ENCODE assay signal across 13 cellular contexts in genomic region chr21:45410865-45411809, GRCh38. TPM values are rescaled to one million over a fixed set of nuclear protein-coding genes. Genes with fewer than 3 reads are reported as not detected.
DNase-seq lines count a peak whose midpoint lies in the region; FAIRE-seq and TF ChIP-seq lines count a peak whose summit lies in the region.
"Had no signal": no experiment of that assay in that cellular context is flagged by ENCODE, and none has a peak within 500 bp of the region (broad histone marks: within the 10 kb centered on the region; RNA-seq: fewer than 3 reads in every experiment).

No MANE protein-coding gene starts in this region.

- intact Hi-C loops in kidney (cut with DNase I) (no loop called here), stomach (cut with DNase I; ENCODE audit: low total_unique reads) (no loop called here)

- H3K36me3 ChIP-seq in kidney (ENCODE audit: control insufficient read depth in 1 of 2, insufficient read depth in 2 of 2, low read length in 2 of 2) (no peaks in the 10 kb centered on the region), stomach (no peaks in the 10 kb centered on the region)
- H3K36me3 ChIP-seq: neural progenitor cell had no signal

- peaks cover 0 to 45% (median 1%) of the 10 kb centered on the region in 3 donors for H3K27me3 ChIP-seq in stomach
- H3K27me3 ChIP-seq: neural progenitor cell had no signal

- H3K27me3 Mint-ChIP-seq in chondrocyte (ENCODE audit: low read depth) = no peaks in the 10 kb centered on the region

- TF ChIP-seq EP300 in Ishikawa (IDR thresholded peaks at IDR 0.05; ENCODE audit: borderline replicate concordance) = no peak
- TF ChIP-seq EP300 in stomach (IDR thresholded peaks at IDR 0.05) = no peak

- peak overlapping the region in 1 of 2 donors; percentile 33 for H3K4me3 ChIP-seq in kidney (ENCODE audit: low read length in 2 of 2)
- no peak overlapping the region for H3K4me3 ChIP-seq in stomach
- H3K4me3 ChIP-seq: neural progenitor cell had no signal

- H3K9ac ChIP-seq in kidney (ENCODE audit: low read length in 2 of 2) = peak overlapping the region in 1 of 2 donors; percentile 52
- H3K9ac ChIP-seq: neural progenitor cell had no signal

- FAIRE-seq in kidney (lab: Jason Lieb, UNC) = no peak

- TF ChIP-seq POLR2A in stomach (IDR thresholded peaks at IDR 0.05) = no peak

- DNase-seq in chondrocyte (ENCODE audit: low spot score) (peak; percentile 75), kidney (peak; percentile 75), stomach (no peak), SW 1271 (lab: John Stamatoyannopoulos, UW) (no peak), cerebellum (ENCODE audit: low spot score) (no peak), NCI-H774 (lab: John Stamatoyannopoulos, UW) (no peak)
- DNase-seq in stimulated activated CD4-positive, alpha-beta T cell treated with anti-CD3 and anti-CD28 coated beads, Interleukin-4, amount 100 ng/mL, for 1 hour = no peak
- DNase-seq: activated CD4-positive, alpha-beta T cell treated with anti-CD3 and anti-CD28 coated beads, Interleukin-2, amount 50 U/mL, for 1 hour; central memory CD4-positive, alpha-beta T cell; NCI-H187 treated with DMSO at 0.1 percent for 48 hours; T-cell had no signal

- peak overlapping the region; percentile 35 for H3K4me3 Mint-ChIP-seq in chondrocyte (ENCODE audit: unreplicated experiment)
- H3K4me3 Mint-ChIP-seq: T-cell had no signal

- peaks cover 64% of the 10 kb centered on the region for H3K4me1 Mint-ChIP-seq in chondrocyte (ENCODE audit: low read depth)

- peaks cover 55 to 69% of the 10 kb centered on the region in 2 donors for H3K4me1 ChIP-seq in kidney (ENCODE audit: control insufficient read depth in 1 of 2, insufficient read depth in 1 of 2, low read depth in 1 of 2, low read length in 2 of 2)
- peaks cover 0 to 38% (median 17%) of the 10 kb centered on the region in 4 donors for H3K4me1 ChIP-seq in stomach

- H3K27ac Mint-ChIP-seq in chondrocyte (ENCODE audit: unreplicated experiment) = no peak overlapping the region
- H3K27ac Mint-ChIP-seq: T-cell had no signal

- H3K9me3 ChIP-seq in kidney (ENCODE audit: control insufficient read depth in 1 of 2, low read length in 2 of 2) (no peaks in the 10 kb centered on the region), stomach (no peaks in the 10 kb centered on the region)

- TF ChIP-seq CTCF in chondrocyte (IDR thresholded peaks at IDR 0.05) (no peak), kidney (IDR thresholded peaks at IDR 0.05; ENCODE audit: borderline replicate concordance, extremely low read depth, insufficient read depth) (no peak), stomach (IDR thresholded peaks at IDR 0.05) (no peak)

- 53 to 70% (median 60%) methylated on average over 17 to 31 of the region's 31 CpGs for WGBS in stomach, 5 donors

- H3K36me3 Mint-ChIP-seq in chondrocyte (ENCODE audit: low read depth) = no peaks in the 10 kb centered on the region
- H3K36me3 Mint-ChIP-seq: neural progenitor cell, T-cell had no signal

- H3K9me3 Mint-ChIP-seq in chondrocyte (ENCODE audit: low read depth) = no peaks in the 10 kb centered on the region
- H3K9me3 Mint-ChIP-seq: neural progenitor cell, T-cell had no signal

- H3K27ac ChIP-seq in kidney (ENCODE audit: low read depth in 2 of 2, low read length in 2 of 2) (peak overlapping the region; percentile 11 to 87), stomach (peak overlapping the region in 4 of 5 donors; percentile 9 to 50 (median 18))
- H3K27ac ChIP-seq: neural progenitor cell had no signal

- TF ChIP-seq RAD21 in Ishikawa (IDR thresholded peaks at IDR 0.05; ENCODE audit: low read depth) = no peak

TF ChIP-seq in Ishikawa, 13 proteins besides CTCF, POLR2A, EP300 and RAD21:
- TF ChIP-seq TAF1 (IDR thresholded peaks at IDR 0.05; ENCODE audit: low read depth) (no peak), CEBPB (IDR thresholded peaks at IDR 0.05) (no peak), YY1 (IDR thresholded peaks at IDR 0.05; ENCODE audit: low read depth) (no peak), MAX (IDR thresholded peaks at IDR 0.05) (no peak), TCF12 (IDR thresholded peaks at IDR 0.05; ENCODE audit: low read depth) (0 out of 2 replicates have a peak, but pooled peaks have one; percentile 4), ZBTB7A (IDR thresholded peaks at IDR 0.05; ENCODE audit: low read depth) (no peak)

RNA-seq across cellular contexts. Expression of gene COL18A1, which starts 6.2 kb away (rescaled TPM):
- total RNA-seq in chondrocyte = 322 to 628 TPM (median 616 TPM) in 3 replicates
- 316 TPM for total RNA-seq in kidney
- polyA plus RNA-seq in kidney (ENCODE audit: insufficient read depth, low read depth, low replicate concordance) = 150 TPM
- total RNA-seq in stomach = 100 to 1,000 TPM in 1 of 5 donors, 10 to 100 TPM in 4; 19.8 to 212 (median 34.9) TPM
- polyA plus RNA-seq in stomach = 10 to 100 TPM; 20.0 to 34.3 (median 20.7) TPM
- 25.2 TPM for total RNA-seq in cerebellum

Comparison
In these comparisons a context has a peak if more than half of its experiments do, and no peak if none do; other contexts are left out.
1. DNase-seq: peak in chondrocyte (single experiment) and kidney (single experiment); none in stomach (single experiment), SW 1271 (0 of 2), cerebellum (single experiment), NCI-H774 (single experiment) and stimulated activated CD4-positive, alpha-beta T cell treated with anti-CD3 and anti-CD28 coated beads, Interleukin-4, amount 100 ng/mL, for 1 hour (single experiment).